Comparison of ENCODE assay signal across 36 cellular contexts in the genomic region with DNA sequence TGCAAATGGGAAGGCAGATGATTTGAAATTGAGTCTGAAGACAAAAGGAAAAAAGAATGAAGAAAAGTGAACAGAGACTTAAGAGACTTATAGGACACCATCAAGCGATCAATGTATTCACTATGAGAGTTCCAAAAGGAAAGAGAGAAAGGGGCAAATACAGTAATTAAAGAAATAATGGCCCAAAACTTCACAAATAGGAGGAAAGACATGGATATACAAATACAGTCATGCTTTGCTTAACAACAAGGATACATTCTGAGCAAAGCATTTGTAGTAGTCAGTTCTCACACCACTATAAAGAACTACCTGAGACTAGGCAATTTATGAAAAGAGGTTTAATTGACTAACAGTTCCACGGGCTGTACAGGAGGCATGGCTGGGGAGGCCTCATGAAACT.
"Had no signal": no experiment of that assay in that cellular context is flagged by ENCODE, and none has a peak within 500 bp of the region (broad histone marks: within the 10 kb centered on the region; RNA-seq: fewer than 3 reads in every experiment).

No MANE protein-coding gene starts in this region.

- H3K4me1 Mint-ChIP-seq: activated B cell treated with CpG ODN at 0.5 μM for 24 hours; activated CD4-positive, alpha-beta T cell treated with anti-CD3 and anti-CD28 coated beads, Interleukin-2, amount 10 ng/mL, durations not matched to agents 24 days and 14 days; activated naive CD4-positive, alpha-beta T cell treated with anti-CD3 and anti-CD28 coated beads, Interleukin-2, amount 10 ng/mL, durations not matched to agents 7 days and 5 days; activated naive CD4-positive, alpha-beta T cell treated with anti-CD3 and anti-CD28 coated beads, Interleukin-2, amount 50 U/mL, for 24 hours; activated naive CD8-positive, alpha-beta T cell treated with anti-CD3 and anti-CD28 coated beads, Interleukin-2, amount 10 ng/mL, durations not matched to agents 7 days and 5 days; activated naive CD8-positive, alpha-beta T cell treated with anti-CD3 and anti-CD28 coated beads, Interleukin-2, amount 50 U/mL, for 24 hours; brain; central memory CD8-positive, alpha-beta T cell had no signal

- ATAC-seq: activated CD8-positive, alpha-beta T cell treated with anti-CD3 and anti-CD28 coated beads for 36 hours; activated naive CD8-positive, alpha-beta T cell treated with anti-CD3 and anti-CD28 coated beads, Interleukin-2, amount 50 U/mL, for 24 hours had no signal

- FAIRE-seq: bronchial epithelial cell, TTC549 had no signal

- H3K9me3 Mint-ChIP-seq: activated B cell treated with CpG ODN at 0.5 μM for 24 hours; activated CD4-positive, alpha-beta memory T cell treated with anti-CD3 and anti-CD28 coated beads for 36 hours; activated naive CD8-positive, alpha-beta T cell treated with anti-CD3 and anti-CD28 coated beads, Interleukin-2, amount 50 U/mL, for 24 hours; activated T-cell treated with anti-CD3 and anti-CD28 coated beads, Interleukin-2, amount 50 U/mL, for 24 hours; central memory CD8-positive, alpha-beta T cell had no signal

- DNase-seq: activated B cell treated with CpG ODN at 0.5 μM for 24 hours; activated CD4-positive, alpha-beta memory T cell treated with anti-CD3 and anti-CD28 coated beads for 36 hours; activated CD4-positive, alpha-beta T cell treated with anti-CD3 and anti-CD28 coated beads for 4 hours; activated CD4-positive, alpha-beta T cell treated with anti-CD3 and anti-CD28 coated beads, Interleukin-2, amount 10 ng/mL, durations not matched to agents 24 days and 14 days; activated CD4-positive, alpha-beta T cell treated with anti-CD3 and anti-CD28 coated beads, Interleukin-2, amount 50 U/mL, for 1 hour; activated CD4-positive, alpha-beta T cell treated with anti-CD3 and anti-CD28 coated beads, Interleukin-2, amount 50 U/mL, for 4 hours; activated CD4-positive, CD25-positive, alpha-beta regulatory T cell treated with anti-CD3 and anti-CD28 coated beads, Interleukin-2, amount 50 U/mL, for 72 hours; activated CD8-positive, alpha-beta memory T cell treated with anti-CD3 and anti-CD28 coated beads, Interleukin-2, amount 50 U/mL, for 4 hours; activated CD8-positive, alpha-beta T cell treated with anti-CD3 and anti-CD28 coated beads for 36 hours; activated effector memory CD4-positive, alpha-beta T cell treated with Interleukin-2 at 50 U/mL for 16 hours; activated gamma-delta T cell; activated naive CD4-positive, alpha-beta T cell treated with anti-CD3 and anti-CD28 coated beads, Interleukin-2, amount 10 ng/mL, durations not matched to agents 7 days and 5 days; activated naive CD4-positive, alpha-beta T cell treated with Interleukin-2 at 50 U/mL for 16 hours; activated naive CD8-positive, alpha-beta T cell treated with anti-CD3 and anti-CD28 coated beads, Interleukin-2, amount 10 ng/mL, durations not matched to agents 7 days and 5 days; activated naive CD8-positive, alpha-beta T cell treated with anti-CD3 and anti-CD28 coated beads, Interleukin-2, amount 50 U/mL, for 24 hours; activated T-cell treated with anti-CD3 and anti-CD28 coated beads, Interleukin-2, amount 50 U/mL, for 24 hours; activated T-cell treated with anti-CD3 and anti-CD28 coated beads, Interleukin-2, amount 50 U/mL, for 48 hours; amygdala; anterior cingulate cortex; caudate nucleus; cerebellar nuclear complex; T-helper 1 cell; T-helper 2 cell; T-helper 9 cell had no signal

- H3K4me3 Mint-ChIP-seq: activated B cell treated with CpG ODN at 0.5 μM for 24 hours; activated CD4-positive, alpha-beta memory T cell treated with anti-CD3 and anti-CD28 coated beads for 36 hours; activated CD4-positive, alpha-beta T cell treated with anti-CD3 and anti-CD28 coated beads, Interleukin-2, amount 10 ng/mL, durations not matched to agents 24 days and 14 days; activated CD8-positive, alpha-beta T cell treated with anti-CD3 and anti-CD28 coated beads for 36 hours; activated naive CD4-positive, alpha-beta T cell treated with anti-CD3 and anti-CD28 coated beads, Interleukin-2, amount 10 ng/mL, durations not matched to agents 7 days and 5 days; activated naive CD4-positive, alpha-beta T cell treated with anti-CD3 and anti-CD28 coated beads, Interleukin-2, amount 50 U/mL, for 24 hours; activated naive CD8-positive, alpha-beta T cell; activated naive CD8-positive, alpha-beta T cell treated with anti-CD3 and anti-CD28 coated beads, Interleukin-2, amount 10 ng/mL, durations not matched to agents 7 days and 5 days; activated naive CD8-positive, alpha-beta T cell treated with anti-CD3 and anti-CD28 coated beads, Interleukin-2, amount 50 U/mL, for 24 hours; activated T-cell treated with anti-CD3 and anti-CD28 coated beads, Interleukin-2, amount 50 U/mL, for 24 hours; brain; central memory CD8-positive, alpha-beta T cell; T-helper 1 cell treated with Interleukin-12 subunit alpha and Interleukin-12 subunit beta and Interleukin-4 antibody, amounts not matched to agents 30 μg/mL and 1 μg/mL, for 36 hours; T-helper 2 cell treated with Interferon-gamma antibody and Interleukin-4, amounts not matched to agents 5 μg/mL and 100 μg/mL, for 36 hours had no signal

- H3K4me3 ChIP-seq: ascending aorta, cardiac muscle cell had no signal

- H3K27ac Mint-ChIP-seq: activated B cell treated with CpG ODN at 0.5 μM for 24 hours; activated CD4-positive, alpha-beta memory T cell treated with anti-CD3 and anti-CD28 coated beads for 36 hours; activated CD4-positive, alpha-beta T cell treated with anti-CD3 and anti-CD28 coated beads, Interleukin-2, amount 10 ng/mL, durations not matched to agents 24 days and 14 days; activated CD8-positive, alpha-beta T cell treated with anti-CD3 and anti-CD28 coated beads for 36 hours; activated naive CD4-positive, alpha-beta T cell treated with anti-CD3 and anti-CD28 coated beads, Interleukin-2, amount 10 ng/mL, durations not matched to agents 7 days and 5 days; activated naive CD4-positive, alpha-beta T cell treated with anti-CD3 and anti-CD28 coated beads, Interleukin-2, amount 50 U/mL, for 24 hours; activated naive CD8-positive, alpha-beta T cell; activated naive CD8-positive, alpha-beta T cell treated with anti-CD3 and anti-CD28 coated beads, Interleukin-2, amount 10 ng/mL, durations not matched to agents 7 days and 5 days; activated naive CD8-positive, alpha-beta T cell treated with anti-CD3 and anti-CD28 coated beads, Interleukin-2, amount 50 U/mL, for 24 hours; activated T-cell treated with anti-CD3 and anti-CD28 coated beads, Interleukin-2, amount 50 U/mL, for 24 hours; activated T-helper 2 cell treated with anti-CD3 and anti-CD28 coated beads, Interferon-gamma antibody, Interleukin-2, Interleukin-4, amounts not matched to agents 10 μg/mL and 5 μg/mL and 100 μg/mL, durations not matched to agents 14 hours and 24 hours and 36 hours; brain; T-helper 1 cell treated with Interleukin-12 subunit alpha and Interleukin-12 subunit beta and Interleukin-4 antibody, amounts not matched to agents 30 μg/mL and 1 μg/mL, for 36 hours; T-helper 2 cell treated with Interferon-gamma antibody and Interleukin-4, amounts not matched to agents 5 μg/mL and 100 μg/mL, for 36 hours had no signal

- H3K27me3 Mint-ChIP-seq: activated B cell treated with CpG ODN at 0.5 μM for 24 hours; activated CD4-positive, alpha-beta memory T cell treated with anti-CD3 and anti-CD28 coated beads for 36 hours; activated CD4-positive, alpha-beta T cell treated with anti-CD3 and anti-CD28 coated beads, Interleukin-2, amount 10 ng/mL, durations not matched to agents 24 days and 14 days; activated CD8-positive, alpha-beta T cell treated with anti-CD3 and anti-CD28 coated beads for 36 hours; activated naive CD4-positive, alpha-beta T cell treated with anti-CD3 and anti-CD28 coated beads, Interleukin-2, amount 10 ng/mL, durations not matched to agents 7 days and 5 days; activated naive CD4-positive, alpha-beta T cell treated with anti-CD3 and anti-CD28 coated beads, Interleukin-2, amount 50 U/mL, for 24 hours; activated naive CD8-positive, alpha-beta T cell; activated naive CD8-positive, alpha-beta T cell treated with anti-CD3 and anti-CD28 coated beads, Interleukin-2, amount 10 ng/mL, durations not matched to agents 7 days and 5 days; activated naive CD8-positive, alpha-beta T cell treated with anti-CD3 and anti-CD28 coated beads, Interleukin-2, amount 50 U/mL, for 24 hours; activated T-cell treated with anti-CD3 and anti-CD28 coated beads, Interleukin-2, amount 50 U/mL, for 24 hours; brain; central memory CD8-positive, alpha-beta T cell had no signal

- H3K9me3 ChIP-seq: ascending aorta had no signal

- H3K27ac ChIP-seq: ascending aorta, cardiac muscle cell, VCaP had no signal

- H3K4me1 ChIP-seq: ascending aorta had no signal
